In the genomic region with DNA sequence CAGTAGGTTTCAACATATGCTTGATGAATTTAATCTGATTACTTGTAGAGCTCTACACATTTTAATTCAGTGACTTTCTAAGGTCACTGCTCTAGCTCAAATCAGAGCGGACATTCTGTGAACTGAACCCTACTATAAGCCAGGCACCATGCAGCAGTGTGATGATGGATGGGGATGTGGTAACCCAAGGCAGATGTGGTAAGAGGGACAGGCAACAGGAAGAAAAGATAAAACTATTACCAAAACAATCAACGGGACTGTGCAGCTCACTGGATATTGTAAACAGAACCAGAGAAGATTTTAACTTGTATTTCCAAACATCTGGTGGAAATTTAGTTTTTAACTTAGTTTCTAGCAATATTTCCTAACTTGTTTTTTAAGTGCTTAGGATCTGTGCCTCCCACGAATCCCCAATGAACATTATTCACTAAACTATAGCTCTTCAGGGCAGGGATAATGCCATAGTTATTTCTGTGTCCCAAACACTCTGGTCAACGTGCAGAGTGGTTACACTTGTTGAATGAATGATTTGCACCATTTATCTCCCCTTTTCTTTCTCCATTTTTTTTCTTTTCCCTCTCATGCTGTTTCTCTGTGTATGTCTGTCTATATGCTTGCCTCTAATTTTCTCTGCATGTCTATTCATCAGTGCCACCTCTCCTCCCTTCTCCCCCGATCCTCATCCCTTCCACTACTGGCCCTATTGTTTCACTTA, we compare ENCODE assay signal across 10 cellular contexts. TPM values are rescaled to one million over a fixed set of nuclear protein-coding genes. Genes with fewer than 3 reads are reported as not detected.
DNase-seq lines count a peak whose midpoint lies in the region; ATAC-seq, FAIRE-seq and TF ChIP-seq lines count a peak whose summit lies in the region.
"Had no signal": no experiment of that assay in that cellular context is flagged by ENCODE, and none has a peak within 500 bp of the region (broad histone marks: within the 10 kb centered on the region; RNA-seq: fewer than 3 reads in every experiment).

No MANE protein-coding gene starts in this region.

- no peak overlapping the region for H2AFZ ChIP-seq in astrocyte (ENCODE audit: low read depth, low read length)

- in situ Hi-C loops in G401 (cut with HindIII; ENCODE audit: low sequenced_read_pairs), result no loop called here

- H3K27me3 Mint-ChIP-seq in astrocyte (ENCODE audit: low read depth, unreplicated experiment), result no peaks in the 10 kb centered on the region
- peaks cover 5% of the 10 kb centered on the region for H3K27me3 Mint-ChIP-seq in nephron progenitor cell (ENCODE audit: low read depth, poor library complexity)
- H3K27me3 Mint-ChIP-seq: naive B cell had no signal

- H3K4me1 Mint-ChIP-seq in astrocyte (ENCODE audit: low read depth, unreplicated experiment) (peaks cover 15% of the 10 kb centered on the region), nephron progenitor cell (peaks cover 35% of the 10 kb centered on the region)

- peaks cover 2% of the 10 kb centered on the region for H3K4me1 ChIP-seq in astrocyte (ENCODE audit: insufficient read depth, low read length)

- H3K9me3 ChIP-seq in astrocyte (ENCODE audit: insufficient read depth, low read depth, low read length), result no peaks in the 10 kb centered on the region

- DNase-seq in GM04503 (ENCODE audit: low read depth) (peak; percentile 30), NOMO-1 treated with dmso at 0.1 percent for 144 hours (lab: John Stamatoyannopoulos, UW; ENCODE audit: unreplicated experiment) (peak; percentile 21), astrocyte (ENCODE audit: low read depth) (peak; percentile 21), nephron progenitor cell (no peak), G401 (ENCODE audit: low spot score) (no peak)
- DNase-seq: glutamatergic neuron, Karpas-422, naive B cell had no signal

- H3K36me3 Mint-ChIP-seq in astrocyte (ENCODE audit: low read depth, unreplicated experiment), result peaks cover 3% of the 10 kb centered on the region
- no peaks in the 10 kb centered on the region for H3K36me3 Mint-ChIP-seq in nephron progenitor cell (ENCODE audit: low read depth)

- H3K27ac ChIP-seq in astrocyte (ENCODE audit: low read depth, low read length), result no peak overlapping the region

- H3K4me3 Mint-ChIP-seq in astrocyte (ENCODE audit: unreplicated experiment), result peak overlapping the region; percentile 35
- peak overlapping the region; percentile 37 for H3K4me3 Mint-ChIP-seq in nephron progenitor cell

- H3K27ac Mint-ChIP-seq in astrocyte (ENCODE audit: unreplicated experiment) (no peak overlapping the region), nephron progenitor cell (no peak overlapping the region)

- no peak for TF ChIP-seq CTCF in astrocyte (IDR thresholded peaks at IDR 0.05; ENCODE audit: insufficient read depth, low read depth, low read length)
- TF ChIP-seq CTCF in nephron progenitor cell (IDR thresholded peaks at IDR 0.05), result no peak

- peaks cover 78% of the 10 kb centered on the region for H3K79me2 ChIP-seq in astrocyte (ENCODE audit: insufficient read depth, low read length)

- no peak for ATAC-seq in GM18873 (IDR thresholded peaks at IDR 0.05; ENCODE audit: low FRiP score, unreplicated experiment)
- ATAC-seq in GM21526 (IDR thresholded peaks at IDR 0.05; ENCODE audit: low FRiP score, unreplicated experiment), result no peak

- no peaks in the 10 kb centered on the region for H3K36me3 ChIP-seq in astrocyte (ENCODE audit: insufficient read depth, low read length)

- no peak for FAIRE-seq in astrocyte (lab: Jason Lieb, UNC)

- no peak overlapping the region for H3K4me2 ChIP-seq in astrocyte (ENCODE audit: low read length)

- H4K20me1 ChIP-seq in astrocyte (ENCODE audit: insufficient read depth, low read length), result peaks cover 55% of the 10 kb centered on the region

- no peaks in the 10 kb centered on the region for H3K27me3 ChIP-seq in astrocyte (ENCODE audit: insufficient read depth, low read length)

- H3K4me3 ChIP-seq in astrocyte (ENCODE audit: insufficient read depth, low read depth, low read length), result no peak overlapping the region

- H3K9me3 Mint-ChIP-seq in astrocyte (ENCODE audit: unreplicated experiment) (no peaks in the 10 kb centered on the region), nephron progenitor cell (no peaks in the 10 kb centered on the region)
- H3K9me3 Mint-ChIP-seq: naive B cell had no signal

- no peak overlapping the region for H3K9ac ChIP-seq in astrocyte (ENCODE audit: low read length)

RNA-seq across cellular contexts. Expression of gene ERO1A, which starts 3.0 kb away (rescaled TPM):
- total RNA-seq in astrocyte, result 80.5 and 94.0 TPM in 2 replicates
- total RNA-seq in G401 (2014; rRNA removed; shearing (Covaris generic)), result 75.4 and 121 TPM in 2 replicates

RNA-seq across cellular contexts. Expression of gene PSMC6, which starts 14.6 kb away (rescaled TPM):
- 70.0 and 74.1 TPM in 2 replicates for total RNA-seq in astrocyte
- 247 and 252 TPM in 2 replicates for total RNA-seq in G401 (2014; rRNA removed; shearing (Covaris generic))

RNA-seq across cellular contexts. Expression of gene STYX, which starts 37.6 kb away (rescaled TPM):
- 24.3 and 26.3 TPM in 2 replicates for total RNA-seq in astrocyte
- total RNA-seq in G401 (2014; rRNA removed; shearing (Covaris generic)), result 28.6 and 33.9 TPM in 2 replicates

Comparison
In these comparisons a context has a peak if more than half of its experiments do, and no peak if none do; other contexts are left out.
1. DNase-seq: peak in GM04503 (single experiment), NOMO-1 treated with dmso at 0.1 percent for 144 hours (single experiment) and astrocyte (single experiment); none in nephron progenitor cell (single experiment) and G401 (single experiment).